35 cellular contexts compared by ENCODE assay signal in the genomic region with DNA sequence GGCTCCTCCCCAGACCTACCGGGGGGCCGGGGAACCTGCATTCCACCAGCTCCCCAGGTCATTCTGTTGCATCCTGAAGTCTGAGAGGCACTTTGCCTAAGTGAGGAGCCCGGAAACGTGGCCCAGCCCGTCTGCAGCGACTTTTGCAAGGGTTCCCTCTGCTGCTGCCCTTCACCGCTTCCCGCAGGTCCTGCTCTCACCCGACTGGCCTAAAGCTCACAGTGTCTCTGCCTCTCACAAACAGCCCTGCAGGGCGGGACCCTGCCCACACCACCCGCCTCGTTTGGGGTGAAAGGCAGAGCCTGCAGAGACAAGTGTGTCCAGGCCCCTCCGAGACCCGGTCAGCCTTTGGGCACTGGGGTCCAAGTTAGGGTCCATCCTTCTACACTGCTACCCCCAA. TPM values are rescaled to one million over a fixed set of nuclear protein-coding genes. Genes with fewer than 3 reads are reported as not detected.
"Had no signal": no experiment of that assay in that cellular context is flagged by ENCODE, and none has a peak within 500 bp of the region (broad histone marks: within the 10 kb centered on the region; RNA-seq: fewer than 3 reads in every experiment).

No MANE protein-coding gene starts in this region.

- H3K4me3 Mint-ChIP-seq: activated B cell treated with CpG ODN at 0.5 μM for 24 hours; activated CD4-positive, alpha-beta memory T cell treated with anti-CD3 and anti-CD28 coated beads for 36 hours; activated CD4-positive, alpha-beta T cell treated with anti-CD3 and anti-CD28 coated beads, Interleukin-2, amount 10 ng/mL, durations not matched to agents 24 days and 14 days; activated CD8-positive, alpha-beta T cell treated with anti-CD3 and anti-CD28 coated beads for 36 hours; activated naive CD4-positive, alpha-beta T cell treated with anti-CD3 and anti-CD28 coated beads for 36 hours; activated naive CD8-positive, alpha-beta T cell treated with anti-CD3 and anti-CD28 coated beads for 36 hours; activated T-cell treated with anti-CD3 and anti-CD28 coated beads, Interleukin-2, amount 50 U/mL, for 4 hours; activated T-cell treated with anti-CD3 and anti-CD28 coated beads, Interleukin-2, amount 50 U/mL, for 72 hours; activated T-helper 1 cell treated with anti-CD3 and anti-CD28 coated beads, Interleukin-12 subunit alpha, Interleukin-12 subunit beta, Interleukin-2, Interleukin-4 antibody, amounts not matched to agents 30 ng/mL and 10 ng/mL and 1 ng/mL, durations not matched to agents 14 hours and 24 hours and 36 hours; activated T-helper 17 cell treated with anti-CD3 and anti-CD28 coated beads, Interleukin-2, amount 50 U/mL, for 72 hours; T-helper 1 cell treated with Interleukin-12 subunit alpha and Interleukin-12 subunit beta and Interleukin-4 antibody, amounts not matched to agents 30 μg/mL and 1 μg/mL, for 36 hours; T-helper 2 cell treated with Interferon-gamma antibody and Interleukin-4, amounts not matched to agents 5 μg/mL and 100 μg/mL, for 36 hours had no signal

- DNase-seq: activated B cell treated with CpG ODN at 0.5 μM for 24 hours; activated CD4-positive, alpha-beta memory T cell treated with anti-CD3 and anti-CD28 coated beads for 36 hours; activated CD4-positive, alpha-beta T cell treated with anti-CD3 and anti-CD28 coated beads for 4 hours; activated CD4-positive, alpha-beta T cell treated with anti-CD3 and anti-CD28 coated beads, Interleukin-2, amount 10 ng/mL, durations not matched to agents 24 days and 14 days; activated CD4-positive, alpha-beta T cell treated with anti-CD3 and anti-CD28 coated beads, Interleukin-2, amount 50 U/mL, for 1 hour; activated CD4-positive, alpha-beta T cell treated with anti-CD3 and anti-CD28 coated beads, Interleukin-2, amount 50 U/mL, for 4 hours; activated CD4-positive, CD25-positive, alpha-beta regulatory T cell treated with anti-CD3 and anti-CD28 coated beads, Interleukin-2, amount 50 U/mL, for 72 hours; activated CD8-positive, alpha-beta memory T cell treated with anti-CD3 and anti-CD28 coated beads, Interleukin-2, amount 50 U/mL, for 4 hours; activated CD8-positive, alpha-beta T cell treated with anti-CD3 and anti-CD28 coated beads for 36 hours; activated effector memory CD4-positive, alpha-beta T cell treated with anti-CD3 and anti-CD28 coated beads, Interleukin-2, amount 50 U/mL, for 16 hours; activated gamma-delta T cell treated with Interleukin-2 at 50 U/mL for 16 hours; activated naive CD4-positive, alpha-beta T cell; activated naive CD4-positive, alpha-beta T cell treated with anti-CD3 and anti-CD28 coated beads for 36 hours; activated naive CD8-positive, alpha-beta T cell treated with anti-CD3 and anti-CD28 coated beads for 36 hours; activated T-cell treated with anti-CD3 and anti-CD28 coated beads for 4 hours; activated T-cell treated with anti-CD3 and anti-CD28 coated beads, Interleukin-2, amount 50 U/mL, for 1 hour; activated T-cell treated with anti-CD3 and anti-CD28 coated beads, Interleukin-2, amount 50 U/mL, for 4 hours; activated T-cell treated with anti-CD3 and anti-CD28 coated beads, Interleukin-2, amount 50 U/mL, for 72 hours; adrenal gland; amniotic stem cell; body of pancreas; brain microvascular endothelial cell; central memory CD4-positive, alpha-beta T cell; T-helper 1 cell; T-helper 2 cell; T-helper 9 cell had no signal

- H3K27me3 ChIP-seq: adrenal gland, body of pancreas, brain microvascular endothelial cell, breast epithelium had no signal

- H3K36me3 ChIP-seq: adrenal gland, brain microvascular endothelial cell, breast epithelium had no signal

- H3K4me1 Mint-ChIP-seq: activated T-helper 17 cell treated with anti-CD3 and anti-CD28 coated beads, Interleukin-2, amount 50 U/mL, for 72 hours had no signal

- H3K27ac Mint-ChIP-seq: activated B cell treated with CpG ODN at 0.5 μM for 24 hours; activated CD4-positive, alpha-beta memory T cell treated with anti-CD3 and anti-CD28 coated beads for 36 hours; activated CD4-positive, alpha-beta T cell treated with anti-CD3 and anti-CD28 coated beads, Interleukin-2, amount 10 ng/mL, durations not matched to agents 24 days and 14 days; activated CD8-positive, alpha-beta T cell treated with anti-CD3 and anti-CD28 coated beads for 36 hours; activated naive CD4-positive, alpha-beta T cell treated with anti-CD3 and anti-CD28 coated beads for 36 hours; activated naive CD8-positive, alpha-beta T cell treated with anti-CD3 and anti-CD28 coated beads for 36 hours; activated T-cell treated with anti-CD3 and anti-CD28 coated beads, Interleukin-2, amount 50 U/mL, for 72 hours; activated T-helper 1 cell treated with anti-CD3 and anti-CD28 coated beads, Interleukin-12 subunit alpha, Interleukin-12 subunit beta, Interleukin-2, Interleukin-4 antibody, amounts not matched to agents 30 ng/mL and 10 ng/mL and 1 ng/mL, durations not matched to agents 14 hours and 24 hours and 36 hours; activated T-helper 17 cell treated with anti-CD3 and anti-CD28 coated beads, Interleukin-2, amount 50 U/mL, for 72 hours; T-helper 1 cell treated with Interleukin-12 subunit alpha and Interleukin-12 subunit beta and Interleukin-4 antibody, amounts not matched to agents 30 μg/mL and 1 μg/mL, for 36 hours; T-helper 2 cell treated with Interferon-gamma antibody and Interleukin-4, amounts not matched to agents 5 μg/mL and 100 μg/mL, for 36 hours had no signal

- H3K27me3 Mint-ChIP-seq: activated CD4-positive, alpha-beta memory T cell treated with anti-CD3 and anti-CD28 coated beads for 36 hours; activated CD4-positive, alpha-beta T cell treated with anti-CD3 and anti-CD28 coated beads, Interleukin-2, amount 10 ng/mL, durations not matched to agents 24 days and 14 days; activated CD8-positive, alpha-beta T cell treated with anti-CD3 and anti-CD28 coated beads for 36 hours; activated naive CD8-positive, alpha-beta T cell treated with anti-CD3 and anti-CD28 coated beads for 36 hours; activated T-helper 17 cell treated with anti-CD3 and anti-CD28 coated beads, Interleukin-2, amount 50 U/mL, for 72 hours had no signal

- H3K4me3 ChIP-seq: adrenal gland, body of pancreas, breast epithelium had no signal

- H3K36me3 Mint-ChIP-seq: activated CD4-positive, alpha-beta memory T cell treated with anti-CD3 and anti-CD28 coated beads for 36 hours; activated naive CD4-positive, alpha-beta T cell treated with anti-CD3 and anti-CD28 coated beads, Interleukin-2, amount 50 U/mL, for 72 hours; activated naive CD8-positive, alpha-beta T cell treated with anti-CD3 and anti-CD28 coated beads for 36 hours had no signal

- H3K27ac ChIP-seq: adrenal gland, body of pancreas, brain microvascular endothelial cell, breast epithelium, VCaP had no signal

- H3K9me3 Mint-ChIP-seq: activated B cell treated with CpG ODN at 0.5 μM for 24 hours; activated CD4-positive, alpha-beta memory T cell treated with anti-CD3 and anti-CD28 coated beads for 36 hours; activated CD4-positive, alpha-beta T cell treated with anti-CD3 and anti-CD28 coated beads, Interleukin-2, amount 10 ng/mL, durations not matched to agents 24 days and 14 days; activated CD8-positive, alpha-beta T cell treated with anti-CD3 and anti-CD28 coated beads for 36 hours; activated naive CD4-positive, alpha-beta T cell treated with anti-CD3 and anti-CD28 coated beads for 36 hours; activated naive CD4-positive, alpha-beta T cell treated with anti-CD3 and anti-CD28 coated beads, Interleukin-2, amount 50 U/mL, for 72 hours; activated naive CD8-positive, alpha-beta T cell treated with anti-CD3 and anti-CD28 coated beads for 36 hours; activated T-cell treated with anti-CD3 and anti-CD28 coated beads, Interleukin-2, amount 50 U/mL, for 4 hours; activated T-cell treated with anti-CD3 and anti-CD28 coated beads, Interleukin-2, amount 50 U/mL, for 72 hours; activated T-helper 1 cell treated with anti-CD3 and anti-CD28 coated beads, Interleukin-12 subunit alpha, Interleukin-12 subunit beta, Interleukin-2, Interleukin-4 antibody, amounts not matched to agents 30 ng/mL and 10 ng/mL and 1 ng/mL, durations not matched to agents 14 hours and 24 hours and 36 hours; activated T-helper 17 cell treated with anti-CD3 and anti-CD28 coated beads, Interleukin-2, amount 50 U/mL, for 72 hours; T-helper 1 cell treated with Interleukin-12 subunit alpha and Interleukin-12 subunit beta and Interleukin-4 antibody, amounts not matched to agents 30 μg/mL and 1 μg/mL, for 36 hours; T-helper 2 cell treated with Interferon-gamma antibody and Interleukin-4, amounts not matched to agents 5 μg/mL and 100 μg/mL, for 36 hours had no signal

- H3K9me3 ChIP-seq: adrenal gland, body of pancreas, breast epithelium had no signal

- ATAC-seq: activated CD8-positive, alpha-beta T cell treated with anti-CD3 and anti-CD28 coated beads for 36 hours; activated naive CD4-positive, alpha-beta T cell treated with anti-CD3 and anti-CD28 coated beads, Interleukin-2, amount 50 U/mL, for 72 hours; activated T-cell treated with anti-CD3 and anti-CD28 coated beads, Interleukin-2, amount 50 U/mL, for 4 hours; activated T-cell treated with anti-CD3 and anti-CD28 coated beads, Interleukin-2, amount 50 U/mL, for 72 hours; activated T-helper 17 cell treated with anti-CD3 and anti-CD28 coated beads, Interleukin-2, amount 50 U/mL, for 72 hours; body of pancreas had no signal

RNA-seq across cellular contexts. Expression of a gene that starts 38.0 kb away (rescaled TPM):
- total RNA-seq: body of pancreas, breast epithelium, cerebellum had no signal
- polyA plus RNA-seq: adrenal gland, aorta had no signal
